ENCODE assay signal across 13 cellular contexts in the genomic region with DNA sequence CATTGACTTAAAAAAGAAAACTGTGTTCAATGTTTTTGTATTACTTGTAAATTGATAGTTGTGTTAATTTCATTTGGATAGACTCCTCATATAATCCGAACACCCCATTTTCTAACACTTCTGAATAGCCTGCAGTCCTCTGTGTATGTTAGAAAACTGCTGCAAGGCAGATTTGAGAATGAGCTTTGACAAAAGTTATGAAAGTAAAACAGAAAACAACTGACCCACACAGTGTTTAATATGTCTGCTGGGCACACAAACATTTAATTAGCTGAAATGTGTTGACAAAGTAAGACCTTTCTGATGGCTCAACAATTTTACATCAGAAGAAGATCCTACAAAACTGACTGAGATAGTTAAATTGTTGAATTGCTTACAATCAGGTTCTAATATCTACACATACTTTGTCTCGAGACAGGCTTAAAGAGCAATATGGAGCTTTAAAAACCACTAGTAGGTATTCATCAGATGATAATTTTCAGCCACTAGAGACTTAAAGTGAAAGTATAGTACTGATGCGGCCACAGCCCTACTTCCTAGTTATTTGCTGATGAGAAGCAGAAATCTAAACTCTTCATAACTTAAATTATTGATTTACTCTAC. TPM values are rescaled to one million over a fixed set of nuclear protein-coding genes. Genes with fewer than 3 reads are reported as not detected.
DNase-seq lines count a peak whose midpoint lies in the region; ATAC-seq, FAIRE-seq and TF ChIP-seq lines count a peak whose summit lies in the region.
"Had no signal": no experiment of that assay in that cellular context is flagged by ENCODE, and none has a peak within 500 bp of the region (broad histone marks: within the 10 kb centered on the region; RNA-seq: fewer than 3 reads in every experiment).

No MANE protein-coding gene starts in this region.

- POLR2A ChIA-PET in SK-N-SH (lab: Yijun Ruan, JAX), result no interaction called here

- H3F3A ChIP-seq in SK-N-SH (replicated peaks; ENCODE audit: insufficient read depth), result no peaks in the 10 kb centered on the region

- H3K4me3 ChIP-seq in GM06990 (replicated peaks; ENCODE audit: low read depth, low read length), result 0 out of 2 replicates have a peak overlapping the region, but pooled peaks have one; percentile 28
- H3K4me3 ChIP-seq in KMS-11 (IDR thresholded peaks at IDR 0.05; ENCODE audit: insufficient read depth, low read depth, low read length), result no peak overlapping the region
- H3K4me3 ChIP-seq in SK-N-SH (ENCODE audit: low read depth in 2 of 2, low read length in 1 of 2), result no peak overlapping the region
- no peak overlapping the region for H3K4me3 ChIP-seq in small intestine (ENCODE audit: low read depth in 1 of 2, low read length in 2 of 2)
- H3K4me3 ChIP-seq: coronary artery had no signal

- H2AFZ ChIP-seq in KMS-11 (ENCODE audit: low read depth), result peak overlapping the region; percentile 45; the same call in 1 of the 2 replicates
- no peak overlapping the region for H2AFZ ChIP-seq in SK-N-SH (ENCODE audit: low read depth)

- no peaks in the 10 kb centered on the region for H3K27me3 ChIP-seq in GM06990 (replicated peaks; ENCODE audit: control insufficient read depth, insufficient read depth, low read length)
- H3K27me3 ChIP-seq in KMS-11 (ENCODE audit: insufficient read depth, low read depth), result no peaks in the 10 kb centered on the region
- no peaks in the 10 kb centered on the region for H3K27me3 ChIP-seq in SK-N-SH (ENCODE audit: insufficient read depth)
- no peaks in the 10 kb centered on the region for H3K27me3 ChIP-seq in small intestine (ENCODE audit: control insufficient read depth in 2 of 2, insufficient read depth in 2 of 2, low read length in 2 of 2)

- peak; percentile 50 for DNase-seq in GM06990 (ENCODE audit: extremely low read depth, insufficient read length)
- DNase-seq in NCI-H1436 treated with DMSO at 0.1 percent for 48 hours (lab: John Stamatoyannopoulos, UW), result no peak
- DNase-seq in SK-N-SH, result no peak
- no peak for DNase-seq in small intestine
- DNase-seq in T-helper 9 cell, result no peak
- DNase-seq: activated B cell treated with CpG ODN at 0.5 μM for 24 hours, glutamatergic neuron, NCI-H1436 had no signal

- peak overlapping the region; percentile 11; the same call in 1 of the 2 replicates for H3K27ac ChIP-seq in KMS-11
- no peak overlapping the region for H3K27ac ChIP-seq in SK-N-SH (ENCODE audit: low read depth in 2 of 2, low read length in 1 of 2)
- no peak overlapping the region for H3K27ac ChIP-seq in small intestine (ENCODE audit: low read depth in 1 of 2, low read length in 1 of 2)
- H3K27ac ChIP-seq: coronary artery, HL-60 had no signal

- CTCF ChIA-PET in SK-N-SH (lab: Yijun Ruan, JAX), result interaction anchor here (1.1 kb wide), 1 partner anchor 16 kb away, joined by 3 read pairs; no protein-coding TSS in a partner anchor

- H3K9me2 ChIP-seq in SK-N-SH, result no peaks in the 10 kb centered on the region

- TF ChIP-seq CTCF in GM06990 (IDR thresholded peaks at IDR 0.05; ENCODE audit: insufficient read depth, low read length, poor library complexity, severe bottlenecking) (no peak), KMS-11 (conservative IDR thresholded peaks at IDR 0.05; ENCODE audit: low read depth, low read length) (no peak), SK-N-SH (IDR thresholded peaks at IDR 0.05) (no peak)

- ATAC-seq in GM19395 (IDR thresholded peaks at IDR 0.05; ENCODE audit: unreplicated experiment) (peak; percentile 86), HG02852 (IDR thresholded peaks at IDR 0.05; ENCODE audit: unreplicated experiment) (peak; percentile 88)

- H3K79me2 ChIP-seq in KMS-11 (ENCODE audit: insufficient read depth, low read depth) (no peaks in the 10 kb centered on the region), SK-N-SH (ENCODE audit: insufficient read depth) (no peaks in the 10 kb centered on the region)

- H3K4me1 ChIP-seq in KMS-11 (ENCODE audit: low read depth, poor library complexity, severe bottlenecking) (peaks cover 14% of the 10 kb centered on the region), SK-N-SH (ENCODE audit: control insufficient read depth in 1 of 2, insufficient read depth in 2 of 2, low read depth in 1 of 2, low read length in 1 of 2) (no peaks in the 10 kb centered on the region; a peak in 1 of 4 replicates), small intestine (ENCODE audit: control insufficient read depth in 2 of 2, insufficient read depth in 1 of 2, low read depth in 1 of 2, low read length in 1 of 2) (no peaks in the 10 kb centered on the region)

- no peak for TF ChIP-seq RAD21 in SK-N-SH (IDR thresholded peaks at IDR 0.05; ENCODE audit: low read length)

- no peaks in the 10 kb centered on the region for H3K36me3 ChIP-seq in GM06990 (ENCODE audit: control insufficient read depth, insufficient read depth, low read length)
- H3K36me3 ChIP-seq in KMS-11 (ENCODE audit: insufficient read depth), result no peaks in the 10 kb centered on the region
- no peaks in the 10 kb centered on the region for H3K36me3 ChIP-seq in SK-N-SH (replicated peaks in 1 of 2; ENCODE audit: control insufficient read depth in 1 of 2, insufficient read depth in 2 of 2, low read length in 1 of 2)
- no peaks in the 10 kb centered on the region for H3K36me3 ChIP-seq in small intestine (ENCODE audit: control insufficient read depth in 2 of 2, insufficient read depth in 2 of 2, low read length in 2 of 2)

- 33% methylated on average over 3 of the region's 3 CpGs for WGBS in SK-N-SH (ENCODE audit: low lambda C conversion rate)
- WGBS in small intestine, 3 donors, result 63 to 73% (median 65%) methylated on average over 3 of the region's 3 CpGs

- FAIRE-seq in small intestine (lab: Jason Lieb, UNC), result no peak

- H4K20me1 ChIP-seq in KMS-11 (ENCODE audit: insufficient read depth) (no peaks in the 10 kb centered on the region), SK-N-SH (ENCODE audit: insufficient read depth) (no peaks in the 10 kb centered on the region)

- no peak for TF ChIP-seq EP300 in SK-N-SH (IDR thresholded peaks at IDR 0.05; ENCODE audit: borderline replicate concordance in 1 of 2, low read depth in 1 of 2, low read length in 1 of 2)

- no peak overlapping the region; the same call in 1 of the 2 replicates for H3K9ac ChIP-seq in KMS-11
- no peak overlapping the region for H3K9ac ChIP-seq in SK-N-SH

- H3K4me2 ChIP-seq in KMS-11, result peak overlapping the region; percentile 54
- no peak overlapping the region for H3K4me2 ChIP-seq in SK-N-SH

- H3K9me3 ChIP-seq in SK-N-SH (no peaks in the 10 kb centered on the region), small intestine (ENCODE audit: control insufficient read depth, low read depth) (no peaks in the 10 kb centered on the region)

TF ChIP-seq in SK-N-SH, 30 proteins besides CTCF, POLR2A, EP300 and RAD21 (continues in another document):
- TF ChIP-seq, protein P1, sequence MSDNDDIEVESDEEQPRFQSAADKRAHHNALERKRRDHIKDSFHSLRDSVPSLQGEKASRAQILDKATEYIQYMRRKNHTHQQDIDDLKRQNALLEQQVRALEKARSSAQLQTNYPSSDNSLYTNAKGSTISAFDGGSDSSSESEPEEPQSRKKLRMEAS (IDR thresholded peaks at IDR 0.05; ENCODE audit: low read depth), result no peak
- TF ChIP-seq TCF12 (IDR thresholded peaks at IDR 0.05) (no peak), TAF1 (IDR thresholded peaks at IDR 0.05; ENCODE audit: borderline replicate concordance, low read depth, low read length) (no peak), MEF2A (IDR thresholded peaks at IDR 0.05; ENCODE audit: borderline replicate concordance, low read depth) (no peak), MXI1 (IDR thresholded peaks at IDR 0.05; ENCODE audit: low read depth, low read length) (no peak), ELF1 (IDR thresholded peaks at IDR 0.05) (no peak)
- TF ChIP-seq, protein P2, sequence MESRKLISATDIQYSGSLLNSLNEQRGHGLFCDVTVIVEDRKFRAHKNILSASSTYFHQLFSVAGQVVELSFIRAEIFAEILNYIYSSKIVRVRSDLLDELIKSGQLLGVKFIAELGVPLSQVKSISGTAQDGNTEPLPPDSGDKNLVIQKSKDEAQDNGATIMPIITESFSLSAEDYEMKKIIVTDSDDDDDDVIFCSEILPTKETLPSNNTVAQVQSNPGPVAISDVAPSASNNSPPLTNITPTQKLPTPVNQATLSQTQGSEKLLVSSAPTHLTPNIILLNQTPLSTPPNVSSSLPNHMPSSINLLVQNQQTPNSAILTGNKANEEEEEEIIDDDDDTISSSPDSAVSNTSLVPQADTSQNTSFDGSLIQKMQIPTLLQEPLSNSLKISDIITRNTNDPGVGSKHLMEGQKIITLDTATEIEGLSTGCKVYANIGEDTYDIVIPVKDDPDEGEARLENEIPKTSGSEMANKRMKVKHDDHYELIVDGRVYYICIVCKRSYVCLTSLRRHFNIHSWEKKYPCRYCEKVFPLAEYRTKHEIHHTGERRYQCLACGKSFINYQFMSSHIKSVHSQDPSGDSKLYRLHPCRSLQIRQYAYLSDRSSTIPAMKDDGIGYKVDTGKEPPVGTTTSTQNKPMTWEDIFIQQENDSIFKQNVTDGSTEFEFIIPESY (IDR thresholded peaks at IDR 0.05; ENCODE audit: borderline replicate concordance, low read depth), result no peak
- TF ChIP-seq, protein P3, sequence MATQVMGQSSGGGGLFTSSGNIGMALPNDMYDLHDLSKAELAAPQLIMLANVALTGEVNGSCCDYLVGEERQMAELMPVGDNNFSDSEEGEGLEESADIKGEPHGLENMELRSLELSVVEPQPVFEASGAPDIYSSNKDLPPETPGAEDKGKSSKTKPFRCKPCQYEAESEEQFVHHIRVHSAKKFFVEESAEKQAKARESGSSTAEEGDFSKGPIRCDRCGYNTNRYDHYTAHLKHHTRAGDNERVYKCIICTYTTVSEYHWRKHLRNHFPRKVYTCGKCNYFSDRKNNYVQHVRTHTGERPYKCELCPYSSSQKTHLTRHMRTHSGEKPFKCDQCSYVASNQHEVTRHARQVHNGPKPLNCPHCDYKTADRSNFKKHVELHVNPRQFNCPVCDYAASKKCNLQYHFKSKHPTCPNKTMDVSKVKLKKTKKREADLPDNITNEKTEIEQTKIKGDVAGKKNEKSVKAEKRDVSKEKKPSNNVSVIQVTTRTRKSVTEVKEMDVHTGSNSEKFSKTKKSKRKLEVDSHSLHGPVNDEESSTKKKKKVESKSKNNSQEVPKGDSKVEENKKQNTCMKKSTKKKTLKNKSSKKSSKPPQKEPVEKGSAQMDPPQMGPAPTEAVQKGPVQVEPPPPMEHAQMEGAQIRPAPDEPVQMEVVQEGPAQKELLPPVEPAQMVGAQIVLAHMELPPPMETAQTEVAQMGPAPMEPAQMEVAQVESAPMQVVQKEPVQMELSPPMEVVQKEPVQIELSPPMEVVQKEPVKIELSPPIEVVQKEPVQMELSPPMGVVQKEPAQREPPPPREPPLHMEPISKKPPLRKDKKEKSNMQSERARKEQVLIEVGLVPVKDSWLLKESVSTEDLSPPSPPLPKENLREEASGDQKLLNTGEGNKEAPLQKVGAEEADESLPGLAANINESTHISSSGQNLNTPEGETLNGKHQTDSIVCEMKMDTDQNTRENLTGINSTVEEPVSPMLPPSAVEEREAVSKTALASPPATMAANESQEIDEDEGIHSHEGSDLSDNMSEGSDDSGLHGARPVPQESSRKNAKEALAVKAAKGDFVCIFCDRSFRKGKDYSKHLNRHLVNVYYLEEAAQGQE (IDR thresholded peaks at IDR 0.05; ENCODE audit: low read depth, low read length), result no peak

RNA-seq across cellular contexts. Expression of a gene that starts 40.0 kb away (rescaled TPM):
- 15.2 and 17.2 TPM in 2 replicates for polyA plus RNA-seq in SK-N-SH (2012; rRNA removed)
- 14.4 and 17.8 TPM in 2 replicates for polyA plus RNA-seq in SK-N-SH (2012; cell fraction: cytosol; rRNA removed)
- polyA plus RNA-seq in SK-N-SH (2012; cell fraction: nucleus; rRNA removed), result 5.9 and 6.7 TPM in 2 replicates
- polyA plus RNA-seq in small intestine, result 10 to 100 TPM in 2 of 3 donors, 1 to 10 TPM in 1; 7.0 to 17.0 (median 12.1) TPM
